Comparison of ENCODE assay signal across 8 cellular contexts in the genomic region with DNA sequence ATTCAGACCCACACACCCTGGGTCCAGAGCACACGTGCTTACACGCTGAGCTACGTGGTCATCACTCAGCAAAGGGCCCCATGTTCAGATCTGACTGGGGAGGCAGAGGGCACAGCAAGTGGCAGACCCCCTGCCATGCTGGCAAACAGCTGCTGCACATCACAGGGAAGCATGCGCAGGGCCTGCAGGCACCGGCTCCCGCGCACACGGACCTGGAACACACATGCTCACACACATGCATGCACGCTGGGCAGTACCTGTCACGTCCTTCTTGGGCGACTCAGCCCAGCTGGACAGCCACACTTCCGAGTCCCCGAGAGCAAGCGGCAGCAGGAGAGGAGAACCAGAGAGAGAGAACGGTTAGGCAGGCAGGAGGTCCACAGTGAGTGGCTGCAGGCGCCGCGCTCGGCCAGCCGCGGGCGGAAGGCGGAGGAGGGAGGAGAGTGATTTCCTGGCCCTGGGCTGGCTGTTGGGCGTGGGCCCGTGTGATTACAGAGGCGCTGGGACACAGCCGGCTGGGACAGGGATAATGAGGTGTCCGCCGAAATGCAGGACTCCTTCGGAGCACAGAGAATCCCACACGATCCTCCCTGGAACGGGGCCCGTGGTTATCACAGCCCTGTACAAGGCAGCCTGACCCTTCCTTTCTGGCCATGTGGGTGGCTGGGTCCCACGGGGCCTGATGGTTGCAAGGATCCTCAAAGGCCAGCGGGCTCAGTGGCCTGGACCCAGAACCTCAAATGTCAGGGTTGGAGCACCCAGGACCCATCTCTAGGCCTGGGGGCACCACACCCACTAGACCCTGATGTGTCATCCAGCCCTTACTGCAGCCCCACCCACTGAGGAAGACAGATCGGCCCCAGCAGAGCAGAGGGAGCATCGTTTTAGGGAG.
A peak's percentile ranks its signal among the peaks of the same experiment; 100 is the strongest.
DNase-seq lines count a peak whose midpoint lies in the region; ATAC-seq and TF ChIP-seq lines count a peak whose summit lies in the region.

No MANE protein-coding gene starts in this region.

- peaks cover 3% of the 10 kb centered on the region for H4K20me1 ChIP-seq in osteoblast (ENCODE audit: insufficient read depth, low read length)

- no peaks in the 10 kb centered on the region for H3K36me3 ChIP-seq in CD8-positive, alpha-beta T cell (ENCODE audit: insufficient read depth, low read length)
- peaks cover 3% of the 10 kb centered on the region for H3K36me3 ChIP-seq in NT2/D1 (ENCODE audit: insufficient read depth, insufficient read length, low read length)
- peaks cover 0 to 77% (median 0%) of the 10 kb centered on the region in 3 donors for H3K36me3 ChIP-seq in esophagus squamous epithelium
- peaks cover 10% of the 10 kb centered on the region for H3K36me3 ChIP-seq in osteoblast (ENCODE audit: insufficient read depth, low read length)
- no peaks in the 10 kb centered on the region for H3K36me3 ChIP-seq in A673 (ENCODE audit: insufficient read depth, low read length, poor library complexity, severe bottlenecking)

- H3K9me3 ChIP-seq in CD8-positive, alpha-beta T cell (ENCODE audit: low read length): no peaks in the 10 kb centered on the region
- no peaks in the 10 kb centered on the region for H3K9me3 ChIP-seq in NT2/D1 (ENCODE audit: insufficient read depth, low read length)
- no peaks in the 10 kb centered on the region for H3K9me3 ChIP-seq in esophagus squamous epithelium
- H3K9me3 ChIP-seq in osteoblast (ENCODE audit: low read depth, low read length): no peaks in the 10 kb centered on the region
- H3K9me3 ChIP-seq in A673 (ENCODE audit: low read depth, low read length, poor library complexity, severe bottlenecking): no peaks in the 10 kb centered on the region

- peak overlapping the region; percentile 42 for H2AFZ ChIP-seq in osteoblast (ENCODE audit: low read length)

- peak in 1 of 4 donors; percentile 18 for TF ChIP-seq POLR2A in esophagus squamous epithelium (IDR thresholded peaks at IDR 0.05)

- DNase-seq in CD8-positive, alpha-beta T cell: peak in 1 of 7 experiments; percentile 51
- DNase-seq in NT2/D1 (ENCODE audit: low read depth, low spot score) (no peak), esophagus squamous epithelium (lab: John Stamatoyannopoulos, UW) (no peak), osteoblast (ENCODE audit: insufficient read length, low spot score, missing footprints) (peak; percentile 96), NAMALWA (ENCODE audit: low spot score) (no peak), A673 (ENCODE audit: low spot score) (no peak)

- peak overlapping the region; percentile 79 for H3K4me2 ChIP-seq in osteoblast (ENCODE audit: insufficient read depth, low read length)

- peak overlapping the region; percentile 62 for H3K27ac Mint-ChIP-seq in CD8-positive, alpha-beta T cell

- H3K4me3 ChIP-seq in CD8-positive, alpha-beta T cell (ENCODE audit: low read depth, low read length): peak overlapping the region; percentile 14
- no peak overlapping the region for H3K4me3 ChIP-seq in NT2/D1 (ENCODE audit: insufficient read length, low read depth)
- H3K4me3 ChIP-seq in esophagus squamous epithelium: peak overlapping the region in 3 of 4 donors; percentile 7 to 42 (median 19)
- peak overlapping the region; percentile 54 for H3K4me3 ChIP-seq in osteoblast (ENCODE audit: insufficient read depth, low read length)
- no peak overlapping the region for H3K4me3 ChIP-seq in A673 (ENCODE audit: low read depth, low read length, poor library complexity, severe bottlenecking)

- CTCF ChIA-PET in CD8-positive, alpha-beta T cell (lab: Charles Lee): interaction anchor here (1.2 to 3.8 kb wide), 2 partner anchors 17 to 44 kb away, joined by 3 to 16 read pairs; no protein-coding TSS in a partner anchor
- CTCF ChIA-PET in A673 (lab: Charles Lee): no interaction called here

- no peaks in the 10 kb centered on the region for H3K27me3 Mint-ChIP-seq in CD8-positive, alpha-beta T cell (ENCODE audit: low read depth)

- no peaks in the 10 kb centered on the region for H3K9me3 Mint-ChIP-seq in CD8-positive, alpha-beta T cell

- 34 to 38% methylated on average over 12 to 22 of the region's 37 CpGs for WGBS in esophagus squamous epithelium, 2 donors

- POLR2A ChIA-PET in CD8-positive, alpha-beta T cell (lab: Charles Lee): interaction anchor here (1.5 kb wide), 1 partner anchor 10 kb away, joined by 5 read pairs; no protein-coding TSS in a partner anchor
- POLR2A ChIA-PET in A673 (lab: Charles Lee; ENCODE audit: low non-redundant PET): no interaction called here

- H3K27me3 ChIP-seq in CD8-positive, alpha-beta T cell (ENCODE audit: insufficient read depth, low read length): no peaks in the 10 kb centered on the region
- no peaks in the 10 kb centered on the region for H3K27me3 ChIP-seq in NT2/D1 (ENCODE audit: insufficient read depth, insufficient read length)
- no peaks in the 10 kb centered on the region for H3K27me3 ChIP-seq in esophagus squamous epithelium
- H3K27me3 ChIP-seq in osteoblast (ENCODE audit: insufficient read depth, low read length): no peaks in the 10 kb centered on the region
- no peaks in the 10 kb centered on the region for H3K27me3 ChIP-seq in A673 (replicated peaks; ENCODE audit: insufficient read depth, low read depth, low read length, poor library complexity)

- H3K36me3 Mint-ChIP-seq in CD8-positive, alpha-beta T cell: peaks cover 4% of the 10 kb centered on the region

- TF ChIP-seq CTCF in CD8-positive, alpha-beta T cell (IDR thresholded peaks at IDR 0.05): no peak
- TF ChIP-seq CTCF in esophagus squamous epithelium (IDR thresholded peaks at IDR 0.05) (no peak), osteoblast (IDR thresholded peaks at IDR 0.05; ENCODE audit: extremely low read depth, low read depth, low read length) (no peak), A673 (conservative IDR thresholded peaks at IDR 0.05; ENCODE audit: low read depth, low read length) (no peak)

- H3K27ac ChIP-seq in CD8-positive, alpha-beta T cell (ENCODE audit: low read depth, low read length): no peak overlapping the region
- H3K27ac ChIP-seq in esophagus squamous epithelium (peak overlapping the region; percentile 6 to 73 (median 55)), osteoblast (ENCODE audit: low read depth, low read length) (peak overlapping the region; percentile 72), A673 (ENCODE audit: low read depth, low read length, poor library complexity, severe bottlenecking) (no peak overlapping the region)

- H3K4me1 Mint-ChIP-seq in CD8-positive, alpha-beta T cell (ENCODE audit: low read depth): peaks cover 15% of the 10 kb centered on the region

- ATAC-seq in CD8-positive, alpha-beta T cell: peak; percentile 53
- ATAC-seq in GM18867 (IDR thresholded peaks at IDR 0.05; ENCODE audit: unreplicated experiment) (no peak), HG02588 (IDR thresholded peaks at IDR 0.05; ENCODE audit: unreplicated experiment) (no peak)

- no TSS peak for BruUV-seq in A673 (replicated peaks; lab: Mats Ljungman, UMichigan)

- peak overlapping the region; percentile 76 for H3K4me3 Mint-ChIP-seq in CD8-positive, alpha-beta T cell

- intact Hi-C loops in CD8-positive, alpha-beta T cell (cut with DNase I, micrococcal nuclease): no loop called here
- intact Hi-C loops in esophagus squamous epithelium (cut with DNase I) (no loop called here), A673 (cut with micrococcal nuclease; ENCODE audit: unreplicated experiment) (no loop called here)

- H3K79me2 ChIP-seq in osteoblast (ENCODE audit: insufficient read depth, low read length): peaks cover 26% of the 10 kb centered on the region

- peak overlapping the region; percentile 27 for H3K9ac ChIP-seq in NT2/D1 (ENCODE audit: insufficient read length, low read depth)

- peaks cover 16% of the 10 kb centered on the region for H3K4me1 ChIP-seq in CD8-positive, alpha-beta T cell (ENCODE audit: insufficient read depth, low read length)
- H3K4me1 ChIP-seq in NT2/D1 (ENCODE audit: insufficient read depth, insufficient read length) (peaks cover 22% of the 10 kb centered on the region), esophagus squamous epithelium (peaks cover 11 to 65% (median 24%) of the 10 kb centered on the region in 3 donors), osteoblast (ENCODE audit: insufficient read depth, low read length) (peaks cover 28% of the 10 kb centered on the region), A673 (ENCODE audit: insufficient read depth, low read length, poor library complexity, severe bottlenecking) (peaks cover 8% of the 10 kb centered on the region)

Comparison
In these comparisons a context has a peak if more than half of its experiments do, and no peak if none do; other contexts are left out.
1. H3K27ac ChIP-seq: peak in esophagus squamous epithelium (4 of 4) and osteoblast (single experiment); none in CD8-positive, alpha-beta T cell (single experiment) and A673 (single experiment).
2. H3K4me3 ChIP-seq: peak in CD8-positive, alpha-beta T cell (single experiment), esophagus squamous epithelium (3 of 4) and osteoblast (single experiment); none in NT2/D1 (single experiment) and A673 (single experiment).